9 cellular contexts compared by ENCODE assay signal in genomic region chr5:65961644-65962043, GRCh38. TPM values are rescaled to one million over a fixed set of nuclear protein-coding genes. Genes with fewer than 3 reads are reported as not detected.
DNase-seq lines count a peak whose midpoint lies in the region; ATAC-seq and TF ChIP-seq lines count a peak whose summit lies in the region.
"Had no signal": no experiment of that assay in that cellular context is flagged by ENCODE, and none has a peak within 500 bp of the region (broad histone marks: within the 10 kb centered on the region; RNA-seq: fewer than 3 reads in every experiment).

No MANE protein-coding gene starts in this region.

- H3K4me1 Mint-ChIP-seq in HFFc6 (ENCODE audit: low read depth) (peaks cover 55% of the 10 kb centered on the region), natural killer cell (peaks cover 54 to 71% of the 10 kb centered on the region in 2 donors)

- H3K27me3 Mint-ChIP-seq in HFFc6 (ENCODE audit: insufficient read depth) (peaks cover 5% of the 10 kb centered on the region; the same call in 1 of the 2 replicates), natural killer cell (ENCODE audit: low read depth in 2 of 2) (no peaks in the 10 kb centered on the region)

- TF ChIP-seq CTCF in HFFc6 (IDR thresholded peaks at IDR 0.05) (no peak), RWPE2 (IDR thresholded peaks at IDR 0.05; ENCODE audit: poor library complexity, severe bottlenecking) (no peak), natural killer cell (IDR thresholded peaks at IDR 0.05) (no peak), body of pancreas (IDR thresholded peaks at IDR 0.05) (no peak)

- intact Hi-C loops in natural killer cell (cut with micrococcal nuclease) = loop anchor here (5.0 kb wide), 1 partner anchor 34 kb away; the partner anchor contains the start of gene ERBIN
- intact Hi-C loops in Right ventricle myocardium inferior (cut with DNase I) = no loop called here
- intact Hi-C loops in body of pancreas (cut with DNase I) = no loop called here

- H3K9me3 ChIP-seq in RWPE2 (ENCODE audit: severe bottlenecking) (no peaks in the 10 kb centered on the region), body of pancreas (no peaks in the 10 kb centered on the region)

- H3K36me3 ChIP-seq in RWPE2 (ENCODE audit: low read depth) (no peaks in the 10 kb centered on the region), body of pancreas (replicated peaks in 1 of 2; ENCODE audit: insufficient read depth in 1 of 2, low read depth in 2 of 2) (no peaks in the 10 kb centered on the region)

- H3K27me3 ChIP-seq in RWPE2 (ENCODE audit: insufficient read depth, poor library complexity, severe bottlenecking) (no peaks in the 10 kb centered on the region), body of pancreas (no peaks in the 10 kb centered on the region)

- DNase-seq in HFFc6 (peak; percentile 54), RWPE2 (ENCODE audit: low spot score) (no peak), natural killer cell (no peak), Right ventricle myocardium inferior (ENCODE audit: missing footprints) (no peak), body of pancreas (no peak), DMS53 treated with DMSO at 0.1 percent for 48 hours (lab: John Stamatoyannopoulos, UW; ENCODE audit: unreplicated experiment) (no peak)
- no peak for DNase-seq in activated CD4-positive, alpha-beta T cell treated with anti-CD3 and anti-CD28 coated beads for 48 hours
- DNase-seq: left cardiac atrium had no signal

- H3K4me1 ChIP-seq in RWPE2 (ENCODE audit: insufficient read depth, poor library complexity, severe bottlenecking) = peaks cover 7% of the 10 kb centered on the region
- H3K4me1 ChIP-seq in body of pancreas = peaks cover 28% of the 10 kb centered on the region

- TF ChIP-seq POLR2A in body of pancreas (IDR thresholded peaks at IDR 0.05) = no peak

- H3K9me3 Mint-ChIP-seq in HFFc6 = no peaks in the 10 kb centered on the region
- H3K9me3 Mint-ChIP-seq in natural killer cell = no peaks in the 10 kb centered on the region

- H3K27ac Mint-ChIP-seq in HFFc6 (peak overlapping the region; percentile 45), natural killer cell (peak overlapping the region; percentile 57 to 84)

- H3K4me3 ChIP-seq in RWPE2 (ENCODE audit: severe bottlenecking) (no peak overlapping the region), body of pancreas (no peak overlapping the region)

- H3K36me3 Mint-ChIP-seq in HFFc6 (ENCODE audit: low read depth) (peaks cover 22% of the 10 kb centered on the region), natural killer cell (no peaks in the 10 kb centered on the region)

- H3K27ac ChIP-seq in RWPE2 (ENCODE audit: poor library complexity, severe bottlenecking) = no peak overlapping the region
- no peak overlapping the region for H3K27ac ChIP-seq in body of pancreas

- no peak overlapping the region for H3K4me3 Mint-ChIP-seq in HFFc6
- peak overlapping the region; percentile 2 for H3K4me3 Mint-ChIP-seq in natural killer cell

- ATAC-seq in GM18517 (IDR thresholded peaks at IDR 0.05; ENCODE audit: unreplicated experiment) (peak; percentile 83), RWPE2 (ENCODE audit: low read depth) (peak; percentile 84), natural killer cell (peak in 2 of 3 donors; percentile 79 to 83), Right ventricle myocardium inferior (no peak), body of pancreas (no peak)

RNA-seq across cellular contexts. Expression of gene ERBIN, which starts 35.3 kb away (rescaled TPM):
- 100 to 1,000 TPM in 5 of 6 experiments, 10 to 100 TPM in 1; 97.5 to 127 (median 114) TPM for total RNA-seq in HFFc6 (2021; fragmentation: NEBNext Ultra II Directional; extraction: Animal tissue kit (Norgen Biotek cat#: 25700))
- total RNA-seq in natural killer cell = 100 to 1,000 TPM; 153 to 171 (median 166) TPM
- 30.5 TPM for total RNA-seq in Right ventricle myocardium inferior
- 10 to 100 TPM; 17.8 to 52.7 TPM for total RNA-seq in body of pancreas

Comparison
In these comparisons a context has a peak if more than half of its experiments do, and no peak if none do; other contexts are left out.
1. ATAC-seq: peak in GM18517 (single experiment), RWPE2 (single experiment) and natural killer cell (2 of 3); none in Right ventricle myocardium inferior (single experiment) and body of pancreas (single experiment).